In genomic region chr4:152965614-152966013, GRCh38 we compare ENCODE assay signal across 20 cellular contexts. TPM values are rescaled to one million over a fixed set of nuclear protein-coding genes. Genes with fewer than 3 reads are reported as not detected.
DNase-seq lines count a peak whose midpoint lies in the region; ATAC-seq, FAIRE-seq and TF ChIP-seq lines count a peak whose summit lies in the region.
"Had no signal": no experiment of that assay in that cellular context is flagged by ENCODE, and none has a peak within 500 bp of the region (broad histone marks: within the 10 kb centered on the region; RNA-seq: fewer than 3 reads in every experiment).

No MANE protein-coding gene starts in this region.

- in situ Hi-C loops in GM12878 (cut with MboI), result no loop called here

- H4K20me1 ChIP-seq in GM12878 (ENCODE audit: control insufficient read depth, insufficient read depth), result no peaks in the 10 kb centered on the region

- BruUV-seq in GM12878 (replicated peaks; lab: Mats Ljungman, UMichigan), result no TSS peak

- RAD21 ChIA-PET in GM12878 (lab: Charles Lee; ENCODE audit: unreplicated experiment), result interaction anchor here (1.0 kb wide), 1 partner anchor 115 kb away, joined by 3 read pairs; no protein-coding TSS in a partner anchor

- no peak for TF ChIP-seq POLR2A in GM12878 (IDR thresholded peaks at IDR 0.05; ENCODE audit: low read depth, low read length)

- POLR2A ChIA-PET in GM12878 (lab: Charles Lee), result no interaction called here

- no peak for FAIRE-seq in GM12878 (lab: Jason Lieb, UNC)
- no peak for FAIRE-seq in small intestine (lab: Jason Lieb, UNC)
- FAIRE-seq: islet of Langerhans had no signal

- H3K9ac ChIP-seq in GM12878 (ENCODE audit: control insufficient read depth, insufficient read depth, low read length), result no peak overlapping the region

- H3K36me3 ChIP-seq in GM12878 (ENCODE audit: control insufficient read depth in 2 of 2, insufficient read depth in 2 of 2, low read length in 1 of 2) (no peaks in the 10 kb centered on the region), small intestine (ENCODE audit: control insufficient read depth in 2 of 2, insufficient read depth in 2 of 2, low read length in 2 of 2) (peaks cover 0 to 9% of the 10 kb centered on the region in 2 donors)

- no peaks in the 10 kb centered on the region for H3K27me3 ChIP-seq in GM12878 (replicated peaks in 1 of 2; ENCODE audit: control insufficient read depth in 2 of 2, insufficient read depth in 2 of 2, low read length in 1 of 2)
- no peaks in the 10 kb centered on the region for H3K27me3 ChIP-seq in small intestine (ENCODE audit: control insufficient read depth in 2 of 2, insufficient read depth in 2 of 2, low read length in 2 of 2)
- H3K27me3 ChIP-seq: esophagus squamous epithelium had no signal

- no peak overlapping the region for H3K4me3 ChIP-seq in GM12878
- H3K4me3 ChIP-seq in small intestine (ENCODE audit: low read depth in 1 of 2, low read length in 2 of 2), result no peak overlapping the region
- H3K4me3 ChIP-seq: esophagus squamous epithelium, smooth muscle cell had no signal

- no peak overlapping the region for H3K27ac ChIP-seq in GM12878 (ENCODE audit: control insufficient read depth, insufficient read depth)
- H3K27ac ChIP-seq in small intestine (ENCODE audit: low read depth in 1 of 2, low read length in 1 of 2), result no peak overlapping the region

- no peaks in the 10 kb centered on the region for H3K9me3 ChIP-seq in GM12878 (replicated peaks; ENCODE audit: control insufficient read depth, insufficient read depth, low read length)
- no peaks in the 10 kb centered on the region for H3K9me3 ChIP-seq in small intestine (ENCODE audit: control insufficient read depth, low read depth)
- H3K9me3 ChIP-seq: esophagus squamous epithelium had no signal

- TF ChIP-seq EP300 in GM12878 (IDR thresholded peaks at IDR 0.05; ENCODE audit: borderline replicate concordance in 1 of 2, control insufficient read depth in 1 of 2, low read depth in 2 of 2, low read length in 2 of 2), result no peak

- WGBS in GM12878 (ENCODE audit: insufficient coverage, insufficient replicate concordance, low lambda C conversion rate, missing lambda C conversion rate), result 57% methylated on average over 4 of the region's 4 CpGs
- 89 to 98% (median 94%) methylated on average over 4 of the region's 4 CpGs for WGBS in small intestine, 3 donors

- DNase-seq in GM12878 (ENCODE audit: low read depth, low spot score), result no peak
- DNase-seq in effector CD8-positive, alpha-beta T cell (lab: John Stamatoyannopoulos, UW), result no peak
- no peak for DNase-seq in T-helper 1 cell
- no peak for DNase-seq in small intestine
- DNase-seq: activated CD4-positive, CD25-positive, alpha-beta regulatory T cell; CD4-positive, alpha-beta T cell; DMS79 treated with DMSO at 0.1 percent for 48 hours; esophagus squamous epithelium; GOT3; mesenchymal stem cell; NCI-H2081 treated with DMSO at 0.1 percent for 48 hours; NCI-H524; T-helper 17 cell had no signal

- no peaks in the 10 kb centered on the region for H3K79me2 ChIP-seq in GM12878 (ENCODE audit: control insufficient read depth, insufficient read depth, low read length)

- peak; percentile 90 for ATAC-seq in GM18861 (IDR thresholded peaks at IDR 0.05; ENCODE audit: unreplicated experiment)
- ATAC-seq in GM21381 (IDR thresholded peaks at IDR 0.05; ENCODE audit: unreplicated experiment), result peak; percentile 89
- peak; percentile 65 for ATAC-seq in HG03196 (IDR thresholded peaks at IDR 0.05; ENCODE audit: unreplicated experiment)
- peak; percentile 34; the same call in 2 of the 3 replicates for ATAC-seq in GM12878
- ATAC-seq in GM21786 (IDR thresholded peaks at IDR 0.05; ENCODE audit: unreplicated experiment), result no peak
- ATAC-seq: natural killer cell treated with Interleukin-12 subunit alpha and Interleukin-12 subunit beta and Interleukin-15 and Interleukin-18, amount 100 ng/mL, for 72 hours; T-helper 17 cell had no signal

- no peak for TF ChIP-seq RAD21 in GM12878 (IDR thresholded peaks at IDR 0.05; ENCODE audit: insufficient read depth, low read depth, low read length)

- no peak overlapping the region for H3K4me2 ChIP-seq in GM12878 (ENCODE audit: control insufficient read depth, insufficient read depth)
- H3K4me2 ChIP-seq: smooth muscle cell had no signal

- no peak overlapping the region for H2AFZ ChIP-seq in GM12878 (ENCODE audit: control insufficient read depth, low read depth, low read length)

- intact Hi-C loops in GM12878 (cut with micrococcal nuclease; ENCODE audit: unreplicated experiment), result no loop called here

- no peaks in the 10 kb centered on the region for H3K4me1 ChIP-seq in GM12878 (ENCODE audit: control insufficient read depth, insufficient read depth, low read length)
- H3K4me1 ChIP-seq in small intestine (ENCODE audit: control insufficient read depth in 2 of 2, insufficient read depth in 1 of 2, low read depth in 1 of 2, low read length in 1 of 2), result no peaks in the 10 kb centered on the region

- CTCF ChIA-PET in GM12878 (lab: Yijun Ruan, JAX), result interaction anchor here (0.6 kb wide), 1 partner anchor 1801 kb away, joined by 3 read pairs; no protein-coding TSS in a partner anchor

- no peak for TF ChIP-seq CTCF in GM12878 (IDR thresholded peaks at IDR 0.05 in 2 of 3, conservative IDR thresholded peaks at IDR 0.05 in 1 of 3; ENCODE audit: control insufficient read depth in 2 of 3, extremely low read depth in 1 of 3, insufficient read depth in 1 of 3, low read depth in 3 of 3, low read length in 3 of 3)

- SMC1A ChIA-PET in GM12878 (lab: Charles Lee; ENCODE audit: uncharacterized antibody, unreplicated experiment), result interaction anchor here (0.7 to 1.4 kb wide), 4 partner anchors 15 to 118 kb away, joined by 3 to 5 read pairs (median 3); no protein-coding TSS in a partner anchor

TF ChIP-seq in GM12878, 131 proteins besides CTCF, POLR2A, EP300 and RAD21:
- TF ChIP-seq ATF7 (IDR thresholded peaks at IDR 0.05; ENCODE audit: low read depth), result no peak
- no peak for TF ChIP-seq NBN (IDR thresholded peaks at IDR 0.05)
- TF ChIP-seq MYB (IDR thresholded peaks at IDR 0.05; ENCODE audit: borderline replicate concordance, low read depth, low read length), result no peak
- TF ChIP-seq KLF5 (IDR thresholded peaks at IDR 0.05; ENCODE audit: partially characterized antibody), result no peak
- TF ChIP-seq CHD2 (IDR thresholded peaks at IDR 0.05; ENCODE audit: borderline replicate concordance, low read depth, low read length), result no peak
- TF ChIP-seq PAX5 (IDR thresholded peaks at IDR 0.05; ENCODE audit: borderline replicate concordance, low read depth, low read length), result no peak
- no peak for TF ChIP-seq PKNOX1 (IDR thresholded peaks at IDR 0.05)
- no peak for TF ChIP-seq CBFB (IDR thresholded peaks at IDR 0.05; ENCODE audit: low read depth)
- TF ChIP-seq EGR1 (IDR thresholded peaks at IDR 0.05; ENCODE audit: borderline replicate concordance in 1 of 2, low read depth in 2 of 2, low read length in 2 of 2), result no peak

RNA-seq across cellular contexts. Expression of gene FHDC1, which starts 29.5 kb away (rescaled TPM):
- 0.48 and 0.49 TPM in 2 replicates for total RNA-seq in GM12878 (2013; cell fraction: nucleolus; rRNA removed)
- total RNA-seq in GM12878 (2014; rRNA removed), result under 0.01 and 0.06 TPM in 2 replicates
- total RNA-seq in GM12878 (2014; rRNA removed; fragmentation: Illumina TruSeq; extraction: Trizol), result 0.04 and 0.05 TPM in 2 replicates
- total RNA-seq in GM12878 (2021), result 0.05 and 0.08 TPM in 2 replicates
- not detected for polyA plus RNA-seq in GM12878 (2011; ENCODE audit: low read depth)
- polyA plus RNA-seq in GM12878 (2011; rRNA removed), result 0.12 and 0.13 TPM in 2 replicates
- polyA plus RNA-seq in GM12878 (2011; cell fraction: cytosol; rRNA removed), result 0.12 and 0.16 TPM in 2 replicates
- polyA plus RNA-seq in GM12878 (2011; cell fraction: nucleus; rRNA removed), result 0.52 and 0.57 TPM in 2 replicates
- polyA plus RNA-seq in GM12878 (2012), result 0.03 and 0.05 TPM in 2 replicates
- 0.04 and 0.06 TPM in 2 replicates for polyA plus RNA-seq in GM12878 (2014; fragmentation: Illumina TruSeq; extraction: Trizol)
- under 1 TPM in 1 of 2 experiments, not detected in 1; 0.04 TPM for polyA plus RNA-seq in GM12878 (2014; fragmentation: Nextera tagmentation; extraction: Ambion mirVana)
- 0.06 and 0.10 TPM in 2 replicates for polyA plus RNA-seq in GM12878 (2014; rRNA removed)
- polyA plus RNA-seq in GM12878 (2016; fragmentation: Nextera tagmentation; extraction: Ambion mirVana), result not detected
- polyA minus RNA-seq in GM12878 (2011; rRNA and poly(A)+ RNA removed), result 0.05 and 0.07 TPM in 2 replicates
- polyA minus RNA-seq in GM12878 (2011; cell fraction: cytosol; rRNA and poly(A)+ RNA removed), result not detected in 2 replicates
- polyA minus RNA-seq in GM12878 (2011; cell fraction: nucleus; rRNA and poly(A)+ RNA removed), result 0.12 and 0.19 TPM in 2 replicates
- polyA plus RNA-seq in small intestine, result 10 to 100 TPM in 1 of 3 donors, 1 to 10 TPM in 2; 3.7 to 12.7 (median 9.7) TPM
